Comparison of ENCODE assay signal across 8 cellular contexts in genomic region chr9:128819716-128820664, GRCh38. TPM values are rescaled to one million over a fixed set of nuclear protein-coding genes. Genes with fewer than 3 reads are reported as not detected.
A peak's percentile ranks its signal among the peaks of the same experiment; 100 is the strongest.
DNase-seq lines count a peak whose midpoint lies in the region; ATAC-seq and TF ChIP-seq lines count a peak whose summit lies in the region.

No MANE protein-coding gene starts in this region.

- H3K9ac ChIP-seq in HUES64 (ENCODE audit: low read depth, low read length) = no peak overlapping the region

- intact Hi-C loops in left cardiac atrium (cut with DNase I) = no loop called here
- intact Hi-C loops in spleen (cut with DNase I; ENCODE audit: low total_unique reads) = no loop called here

- H3K27ac ChIP-seq in HUES64 (ENCODE audit: low read depth, low read length) (no peak overlapping the region), spleen (no peak overlapping the region)

- H3K27me3 ChIP-seq in HUES64 (ENCODE audit: insufficient read depth, low read length) (no peaks in the 10 kb centered on the region), spleen (replicated peaks in 1 of 7) (no peaks in the 10 kb centered on the region)

- no peaks in the 10 kb centered on the region for H3K27me3 Mint-ChIP-seq in WTC11 (ENCODE audit: low read depth)

- no peaks in the 10 kb centered on the region for H3K9me3 ChIP-seq in HUES64 (ENCODE audit: insufficient read depth, low read depth, low read length)
- no peaks in the 10 kb centered on the region for H3K9me3 ChIP-seq in spleen

- peaks cover 42% of the 10 kb centered on the region for H3K36me3 ChIP-seq in HUES64 (ENCODE audit: insufficient read depth, low read length)
- peaks cover 0 to 44% (median 38%) of the 10 kb centered on the region in 6 donors for H3K36me3 ChIP-seq in spleen

- H3K4me1 Mint-ChIP-seq in WTC11 = peaks cover 3% of the 10 kb centered on the region

- H3K36me3 Mint-ChIP-seq in WTC11 = peaks cover 23% of the 10 kb centered on the region

- ATAC-seq in WTC11 = no peak
- peak; percentile 28 to 34 for ATAC-seq in left cardiac atrium

- TF ChIP-seq CTCF in WTC11 (IDR thresholded peaks at IDR 0.05) (no peak), spleen (IDR thresholded peaks at IDR 0.05 in 8 of 11, conservative IDR thresholded peaks at IDR 0.05 in 3 of 11) (no peak)

- CTCF ChIA-PET in WTC11 (lab: Charles Lee) = interaction anchor here (1.0 to 3.3 kb wide), 6 partner anchors 10 to 208 kb away, joined by 3 to 40 read pairs (median 16); partner anchors contain the start of genes SH3GLB2 and SPOUT1

- peak overlapping the region; percentile 71 for H3K4me3 Mint-ChIP-seq in WTC11

- DNase-seq in AG08395 (ENCODE audit: low spot score) (peak; percentile 58), WTC11 (ENCODE audit: low spot score) (no peak), left cardiac atrium (peak; percentile 61), spleen (no peak), SKM-1 (lab: John Stamatoyannopoulos, UW; ENCODE audit: unreplicated experiment) (no peak), NCI-H1694 treated with DMSO at 0.1 percent for 48 hours (lab: John Stamatoyannopoulos, UW) (no peak)
- DNase-seq in stimulated activated CD4-positive, alpha-beta T cell treated with anti-CD3 and anti-CD28 coated beads, Interleukin-4, amount 100 ng/mL, for 4 hours = no peak

- no peak for TF ChIP-seq POLR2A in spleen (IDR thresholded peaks at IDR 0.05)

- 74% methylated on average over 18 of the region's 18 CpGs for WGBS in HUES64
- 79 to 85% (median 80%) methylated on average over 14 to 18 of the region's 18 CpGs for WGBS in spleen, 5 donors

- POLR2A ChIA-PET in WTC11 (lab: Charles Lee) = interaction anchor here (0.6 to 2.8 kb wide), 2 partner anchors 8 to 101 kb away, joined by 4 to 26 read pairs; partner anchors contain the start of gene SPOUT1

- no peak overlapping the region for H3K27ac Mint-ChIP-seq in WTC11

- peak overlapping the region; percentile 63 for H3K4me3 ChIP-seq in HUES64 (ENCODE audit: low read length)
- H3K4me3 ChIP-seq in spleen = peak overlapping the region in 5 of 8 donors; percentile 71 to 79 (median 75)

- H3K9me3 Mint-ChIP-seq in WTC11 = no peaks in the 10 kb centered on the region

- H3K4me1 ChIP-seq in HUES64 (ENCODE audit: insufficient read depth, low read length) = peaks cover 3% of the 10 kb centered on the region; the same call in 1 of the 2 replicates
- H3K4me1 ChIP-seq in spleen = peaks cover 7 to 41% (median 20%) of the 10 kb centered on the region in 6 donors

TF ChIP-seq in WTC11, 78 proteins besides CTCF, POLR2A, EP300 and RAD21 (continues in another document):
- TF ChIP-seq, protein P1, sequence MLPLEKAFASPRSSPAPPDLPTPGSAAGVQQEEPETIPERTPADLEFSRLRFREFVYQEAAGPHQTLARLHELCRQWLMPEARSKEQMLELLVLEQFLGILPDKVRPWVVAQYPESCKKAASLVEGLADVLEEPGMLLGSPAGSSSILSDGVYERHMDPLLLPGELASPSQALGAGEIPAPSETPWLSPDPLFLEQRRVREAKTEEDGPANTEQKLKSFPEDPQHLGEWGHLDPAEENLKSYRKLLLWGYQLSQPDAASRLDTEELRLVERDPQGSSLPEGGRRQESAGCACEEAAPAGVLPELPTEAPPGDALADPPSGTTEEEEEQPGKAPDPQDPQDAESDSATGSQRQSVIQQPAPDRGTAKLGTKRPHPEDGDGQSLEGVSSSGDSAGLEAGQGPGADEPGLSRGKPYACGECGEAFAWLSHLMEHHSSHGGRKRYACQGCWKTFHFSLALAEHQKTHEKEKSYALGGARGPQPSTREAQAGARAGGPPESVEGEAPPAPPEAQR (CRISPR knock-in tag; IDR thresholded peaks at IDR 0.05) = no peak
- no peak for TF ChIP-seq ATF6 (CRISPR knock-in tag; IDR thresholded peaks at IDR 0.05)
- TF ChIP-seq, protein P2, sequence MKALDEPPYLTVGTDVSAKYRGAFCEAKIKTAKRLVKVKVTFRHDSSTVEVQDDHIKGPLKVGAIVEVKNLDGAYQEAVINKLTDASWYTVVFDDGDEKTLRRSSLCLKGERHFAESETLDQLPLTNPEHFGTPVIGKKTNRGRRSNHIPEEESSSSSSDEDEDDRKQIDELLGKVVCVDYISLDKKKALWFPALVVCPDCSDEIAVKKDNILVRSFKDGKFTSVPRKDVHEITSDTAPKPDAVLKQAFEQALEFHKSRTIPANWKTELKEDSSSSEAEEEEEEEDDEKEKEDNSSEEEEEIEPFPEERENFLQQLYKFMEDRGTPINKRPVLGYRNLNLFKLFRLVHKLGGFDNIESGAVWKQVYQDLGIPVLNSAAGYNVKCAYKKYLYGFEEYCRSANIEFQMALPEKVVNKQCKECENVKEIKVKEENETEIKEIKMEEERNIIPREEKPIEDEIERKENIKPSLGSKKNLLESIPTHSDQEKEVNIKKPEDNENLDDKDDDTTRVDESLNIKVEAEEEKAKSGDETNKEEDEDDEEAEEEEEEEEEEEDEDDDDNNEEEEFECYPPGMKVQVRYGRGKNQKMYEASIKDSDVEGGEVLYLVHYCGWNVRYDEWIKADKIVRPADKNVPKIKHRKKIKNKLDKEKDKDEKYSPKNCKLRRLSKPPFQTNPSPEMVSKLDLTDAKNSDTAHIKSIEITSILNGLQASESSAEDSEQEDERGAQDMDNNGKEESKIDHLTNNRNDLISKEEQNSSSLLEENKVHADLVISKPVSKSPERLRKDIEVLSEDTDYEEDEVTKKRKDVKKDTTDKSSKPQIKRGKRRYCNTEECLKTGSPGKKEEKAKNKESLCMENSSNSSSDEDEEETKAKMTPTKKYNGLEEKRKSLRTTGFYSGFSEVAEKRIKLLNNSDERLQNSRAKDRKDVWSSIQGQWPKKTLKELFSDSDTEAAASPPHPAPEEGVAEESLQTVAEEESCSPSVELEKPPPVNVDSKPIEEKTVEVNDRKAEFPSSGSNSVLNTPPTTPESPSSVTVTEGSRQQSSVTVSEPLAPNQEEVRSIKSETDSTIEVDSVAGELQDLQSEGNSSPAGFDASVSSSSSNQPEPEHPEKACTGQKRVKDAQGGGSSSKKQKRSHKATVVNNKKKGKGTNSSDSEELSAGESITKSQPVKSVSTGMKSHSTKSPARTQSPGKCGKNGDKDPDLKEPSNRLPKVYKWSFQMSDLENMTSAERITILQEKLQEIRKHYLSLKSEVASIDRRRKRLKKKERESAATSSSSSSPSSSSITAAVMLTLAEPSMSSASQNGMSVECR (CRISPR knock-in tag; IDR thresholded peaks at IDR 0.05; ENCODE audit: borderline replicate concordance) = no peak
- TF ChIP-seq IRF2 (CRISPR knock-in tag; IDR thresholded peaks at IDR 0.05; ENCODE audit: borderline replicate concordance, low read depth) = no peak
- no peak for TF ChIP-seq STAT6 (CRISPR knock-in tag; conservative IDR thresholded peaks at IDR 0.05; ENCODE audit: low read depth)
- no peak for TF ChIP-seq GRHL2 (CRISPR knock-in tag; IDR thresholded peaks at IDR 0.05; ENCODE audit: insufficient replicate concordance, severe bottlenecking)
- TF ChIP-seq NFYB (CRISPR knock-in tag; conservative IDR thresholded peaks at IDR 0.05; ENCODE audit: low read depth) = no peak

RNA-seq across cellular contexts. Expression of gene ENDOG, which starts 1.7 kb away (rescaled TPM):
- 13.0 TPM for polyA plus RNA-seq in HUES64 (2013, experiment 1 of 2)
- polyA plus RNA-seq in HUES64 (2013, experiment 2 of 2) = 11.9 TPM
- 25.8 to 28.7 TPM (median 25.8 TPM) in 3 replicates for total RNA-seq in WTC11 (2021)
- 10 to 100 TPM; 58.5 to 61.8 TPM for total RNA-seq in left cardiac atrium
- 10 to 100 TPM in 5 of 7 donors, 1 to 10 TPM in 2; 9.6 to 16.9 (median 12.9) TPM for total RNA-seq in spleen
- polyA plus RNA-seq in spleen = 10 to 100 TPM; 13.3 to 16.2 (median 15.4) TPM

RNA-seq across cellular contexts. Expression of gene SPOUT1, which starts 9.6 kb away (rescaled TPM):
- 34.4 TPM for polyA plus RNA-seq in HUES64 (2013, experiment 1 of 2)
- polyA plus RNA-seq in HUES64 (2013, experiment 2 of 2) = 32.4 TPM
- total RNA-seq in WTC11 (2021) (76.8 to 79.3 TPM (median 77.5 TPM) in 3 replicates), left cardiac atrium (10 to 100 TPM; 18.5 to 20.9 TPM), spleen (10 to 100 TPM; 34.9 to 54.3 (median 40.3) TPM)
- polyA plus RNA-seq in spleen = 10 to 100 TPM; 31.9 to 53.5 (median 37.5) TPM

RNA-seq across cellular contexts. Expression of gene TBC1D13, which starts 32.9 kb away (rescaled TPM):
- polyA plus RNA-seq in HUES64 (2013, experiment 1 of 2) = 20.2 TPM
- 21.3 TPM for polyA plus RNA-seq in HUES64 (2013, experiment 2 of 2)
- total RNA-seq in WTC11 (2021) (20.8 to 23.2 TPM (median 21.6 TPM) in 3 replicates), left cardiac atrium (10 to 100 TPM; 15.7 to 16.9 TPM), spleen (10 to 100 TPM; 19.9 to 34.2 (median 27.7) TPM)
- 10 to 100 TPM; 10.8 to 19.6 (median 16.8) TPM for polyA plus RNA-seq in spleen

RNA-seq across cellular contexts. Expression of gene ZER1, which starts 48.3 kb away (rescaled TPM):
- 11.3 TPM for polyA plus RNA-seq in HUES64 (2013, experiment 1 of 2)
- polyA plus RNA-seq in HUES64 (2013, experiment 2 of 2) = 13.4 TPM
- total RNA-seq in WTC11 (2021) (20.6 to 24.5 TPM (median 23.8 TPM) in 3 replicates), left cardiac atrium (10 to 100 TPM; 36.6 to 37.0 TPM), spleen (10 to 100 TPM; 27.8 to 65.5 (median 38.0) TPM)
- 10 to 100 TPM; 10.5 to 17.1 (median 13.1) TPM for polyA plus RNA-seq in spleen

Comparison
In these comparisons a context has a peak if more than half of its experiments do, and no peak if none do; other contexts are left out.
1. DNase-seq: peak in AG08395 (single experiment) and left cardiac atrium (single experiment); none in WTC11 (single experiment), spleen (single experiment), SKM-1 (single experiment), NCI-H1694 treated with DMSO at 0.1 percent for 48 hours (single experiment) and stimulated activated CD4-positive, alpha-beta T cell treated with anti-CD3 and anti-CD28 coated beads, Interleukin-4, amount 100 ng/mL, for 4 hours (0 of 2).